ENCODE assay signal across 8 cellular contexts in genomic region chr6:106511274-106512047, GRCh38.
DNase-seq lines count a peak whose midpoint lies in the region; ATAC-seq, FAIRE-seq and TF ChIP-seq lines count a peak whose summit lies in the region.

No MANE protein-coding gene starts in this region.

- H3K4me3 ChIP-seq in aorta (ENCODE audit: low read length in 2 of 2), result peak overlapping the region; percentile 42 to 60

- H3K27me3 Mint-ChIP-seq in activated CD4-positive, alpha-beta T cell treated with anti-CD3 and anti-CD28 coated beads, Interleukin-2, amount 10 ng/mL, durations not matched to agents 24 days and 14 days, result peaks cover 24% of the 10 kb centered on the region

- WGBS in aorta, 2 donors, result 1% methylated on average over 29 of the region's 29 CpGs

- H3K4me1 Mint-ChIP-seq in activated CD4-positive, alpha-beta T cell treated with anti-CD3 and anti-CD28 coated beads, Interleukin-2, amount 10 ng/mL, durations not matched to agents 24 days and 14 days, result peaks cover 46% of the 10 kb centered on the region

- H3K9me3 Mint-ChIP-seq in activated CD4-positive, alpha-beta T cell treated with anti-CD3 and anti-CD28 coated beads, Interleukin-2, amount 10 ng/mL, durations not matched to agents 24 days and 14 days, result no peaks in the 10 kb centered on the region

- no peak for TF ChIP-seq CTCF in GM10266 (IDR thresholded peaks at IDR 0.05; ENCODE audit: control insufficient read depth, insufficient read depth, low read depth, missing control alignments)
- no peak for TF ChIP-seq CTCF in D721Med (IDR thresholded peaks at IDR 0.05; ENCODE audit: insufficient read depth, missing control alignments)

- DNase-seq in GM10266 (ENCODE audit: extremely low spot score), result peak; percentile 51
- peak; percentile 80 for DNase-seq in activated CD4-positive, alpha-beta T cell treated with anti-CD3 and anti-CD28 coated beads, Interleukin-2, amount 10 ng/mL, durations not matched to agents 24 days and 14 days
- DNase-seq in epithelial cell of prostate (ENCODE audit: low read depth, low spot score), result no peak
- peak; percentile 59 for DNase-seq in myocyte (ENCODE audit: low read depth)
- DNase-seq in aorta, result peak; percentile 65 to 80
- no peak for DNase-seq in D721Med (ENCODE audit: insufficient read length, low spot score)
- no peak for DNase-seq in GM19238 (ENCODE audit: insufficient read length, low spot score)

- H3K27ac Mint-ChIP-seq in activated CD4-positive, alpha-beta T cell treated with anti-CD3 and anti-CD28 coated beads, Interleukin-2, amount 10 ng/mL, durations not matched to agents 24 days and 14 days, result peak overlapping the region; percentile 88

- no peaks in the 10 kb centered on the region for H3K27me3 ChIP-seq in aorta (ENCODE audit: control insufficient read depth in 1 of 2, insufficient read depth in 2 of 2, low read length in 1 of 2)

- H3K9me3 ChIP-seq in aorta (ENCODE audit: control insufficient read depth, low read length), result no peaks in the 10 kb centered on the region

- FAIRE-seq in D721Med (lab: Jason Lieb, UNC), result no peak

- intact Hi-C loops in activated CD4-positive, alpha-beta T cell treated with anti-CD3 and anti-CD28 coated beads, Interleukin-2, amount 10 ng/mL, durations not matched to agents 24 days and 14 days (cut with micrococcal nuclease), result loop anchor here (2.0 to 10.0 kb wide), 7 partner anchors 13 to 1107 kb away; partner anchors contain the start of genes PREP, QRSL1 and RTN4IP1
- intact Hi-C loops in aorta (cut with DNase I), result loop anchor here in 1 of 2 donors (2.0 kb wide), 1 partner anchor 35 kb away; no protein-coding TSS in a partner anchor

- H3K27ac ChIP-seq in epithelial cell of prostate, result peak overlapping the region; percentile 75
- no peak overlapping the region for H3K27ac ChIP-seq in aorta (ENCODE audit: low read depth in 1 of 2, low read length in 2 of 2)

- ATAC-seq in HG03342 (IDR thresholded peaks at IDR 0.05; ENCODE audit: unreplicated experiment), result peak; percentile 0
- peak; percentile 40 for ATAC-seq in aorta (ENCODE audit: low FRiP score)

- no peaks in the 10 kb centered on the region for H3K36me3 ChIP-seq in aorta (ENCODE audit: control insufficient read depth in 1 of 2, insufficient read depth in 2 of 2, low read length in 1 of 2)

- peaks cover 0 to 1% of the 10 kb centered on the region in 2 donors for H3K4me1 ChIP-seq in aorta (ENCODE audit: control insufficient read depth in 1 of 2, insufficient read depth in 2 of 2, low read length in 2 of 2)

- peak overlapping the region; percentile 82 for H3K4me3 Mint-ChIP-seq in activated CD4-positive, alpha-beta T cell treated with anti-CD3 and anti-CD28 coated beads, Interleukin-2, amount 10 ng/mL, durations not matched to agents 24 days and 14 days

- peaks cover 2% of the 10 kb centered on the region for H3K36me3 Mint-ChIP-seq in activated CD4-positive, alpha-beta T cell treated with anti-CD3 and anti-CD28 coated beads, Interleukin-2, amount 10 ng/mL, durations not matched to agents 24 days and 14 days (ENCODE audit: low read depth)

Comparison
In these comparisons a context has a peak if more than half of its experiments do, and no peak if none do; other contexts are left out.
1. DNase-seq: peak in GM10266 (single experiment), activated CD4-positive, alpha-beta T cell treated with anti-CD3 and anti-CD28 coated beads, Interleukin-2, amount 10 ng/mL, durations not matched to agents 24 days and 14 days (single experiment), myocyte (single experiment) and aorta (2 of 2); none in epithelial cell of prostate (single experiment), D721Med (single experiment) and GM19238 (single experiment).